In genomic region chr5:75565991-75566709, GRCh38 we compare ENCODE assay signal across 8 cellular contexts. TPM values are rescaled to one million over a fixed set of nuclear protein-coding genes. Genes with fewer than 3 reads are reported as not detected.
A peak's percentile ranks its signal among the peaks of the same experiment; 100 is the strongest.
DNase-seq lines count a peak whose midpoint lies in the region; ATAC-seq, FAIRE-seq and TF ChIP-seq lines count a peak whose summit lies in the region.
"Not testable (repeated sequence)": the region's sequence is repeated elsewhere in the genome, so short reads cannot be mapped to it uniquely, and the experiment has no call there.

No MANE protein-coding gene starts in this region.

- intact Hi-C loops in activated CD4-positive, alpha-beta T cell treated with anti-CD3 and anti-CD28 coated beads for 36 hours (cut with DNase I, micrococcal nuclease), result loop anchor here (2.0 to 10.0 kb wide), 7 partner anchors 103 to 989 kb away; partner anchors contain the start of genes HMGCR (in 2 of the 2), ANKRD31 (in 1 of the 2) and GCNT4 (in 1 of the 2)
- intact Hi-C loops in natural killer cell (cut with micrococcal nuclease), result not testable (repeated sequence)

- TF ChIP-seq CTCF in AG09309 (IDR thresholded peaks at IDR 0.05; ENCODE audit: control insufficient read depth, insufficient read depth, low read depth, low read length, missing control alignments); fibroblast of the aortic adventitia (IDR thresholded peaks at IDR 0.05; ENCODE audit: insufficient read depth, low read length); natural killer cell (IDR thresholded peaks at IDR 0.05): not testable (repeated sequence)

- H3K36me3 Mint-ChIP-seq in activated CD4-positive, alpha-beta T cell treated with anti-CD3 and anti-CD28 coated beads for 36 hours (ENCODE audit: low read depth), result peaks cover 62% of the 10 kb centered on the region
- peaks cover 17% of the 10 kb centered on the region for H3K36me3 Mint-ChIP-seq in natural killer cell

- H3K27me3 Mint-ChIP-seq in activated CD4-positive, alpha-beta T cell treated with anti-CD3 and anti-CD28 coated beads for 36 hours; natural killer cell (ENCODE audit: low read depth in 2 of 2): not testable (repeated sequence)

- TF ChIP-seq POLR2A in H54 (IDR thresholded peaks at IDR 0.05; ENCODE audit: low read depth, low read length), result not testable (repeated sequence)

- POLR2A ChIA-PET in activated CD4-positive, alpha-beta T cell treated with anti-CD3 and anti-CD28 coated beads for 36 hours (lab: Charles Lee), result interaction anchor here (0.9 to 2.3 kb wide), 3 partner anchors 9 to 103 kb away, joined by 4 to 12 read pairs (median 7); partner anchors contain the start of genes CERT1 and POLK

- H3K27ac Mint-ChIP-seq in activated CD4-positive, alpha-beta T cell treated with anti-CD3 and anti-CD28 coated beads for 36 hours, result peak overlapping the region; percentile 96
- peak overlapping the region; percentile 3 to 83 for H3K27ac Mint-ChIP-seq in natural killer cell

- H3K4me3 ChIP-seq in AG09309 (ENCODE audit: control insufficient read depth, low read depth, low read length), result not testable (repeated sequence)
- peak overlapping the region; percentile 31 for H3K4me3 ChIP-seq in fibroblast of the aortic adventitia (ENCODE audit: low read depth, low read length)

- H3K4me3 Mint-ChIP-seq in activated CD4-positive, alpha-beta T cell treated with anti-CD3 and anti-CD28 coated beads for 36 hours, result peak overlapping the region; percentile 56
- H3K4me3 Mint-ChIP-seq in natural killer cell, result not testable (repeated sequence)

- ATAC-seq in activated CD4-positive, alpha-beta T cell treated with anti-CD3 and anti-CD28 coated beads for 36 hours; natural killer cell: not testable (repeated sequence)

- peaks cover 25% of the 10 kb centered on the region for H3K9me3 Mint-ChIP-seq in activated CD4-positive, alpha-beta T cell treated with anti-CD3 and anti-CD28 coated beads for 36 hours (ENCODE audit: low read depth)
- H3K9me3 Mint-ChIP-seq in natural killer cell, result not testable (repeated sequence)

- FAIRE-seq in H54 (lab: Jason Lieb, UNC), result peak; percentile 97

- peaks cover 62% of the 10 kb centered on the region for H3K4me1 Mint-ChIP-seq in activated CD4-positive, alpha-beta T cell treated with anti-CD3 and anti-CD28 coated beads for 36 hours
- H3K4me1 Mint-ChIP-seq in natural killer cell, result peaks cover 36 to 40% of the 10 kb centered on the region in 2 donors

- CTCF ChIA-PET in activated CD4-positive, alpha-beta T cell treated with anti-CD3 and anti-CD28 coated beads for 36 hours (lab: Charles Lee), result interaction anchor here (0.7 kb wide), 1 partner anchor 44 kb away, joined by 4 read pairs; no protein-coding TSS in a partner anchor

- peak; percentile 53 for DNase-seq in AG09309 (ENCODE audit: low read depth)
- DNase-seq in H54 (ENCODE audit: insufficient read length, low spot score); natural killer cell: not testable (repeated sequence)
- DNase-seq in M059J (ENCODE audit: low read depth), result peak; percentile 92
- peak; percentile 26 for DNase-seq in activated CD4-positive, alpha-beta T cell treated with anti-CD3 and anti-CD28 coated beads for 36 hours
- DNase-seq in astrocyte of the hippocampus (ENCODE audit: low read depth, low spot score), result peak; percentile 81
- DNase-seq in fibroblast of the aortic adventitia (ENCODE audit: low read depth), result peak; percentile 91
- DNase-seq in stimulated activated CD8-positive, alpha-beta memory T cell treated with anti-CD3 and anti-CD28 coated beads, Interleukin-4, amount 100 ng/mL, for 48 hours, result peak; percentile 40

RNA-seq across cellular contexts. Expression of gene ANKDD1B, which starts 45.1 kb away (rescaled TPM):
- total RNA-seq in M059J (2014; rRNA removed; shearing (Covaris generic)), result 0.05 TPM in 1 of 2 replicates, not detected in the other
- under 1 TPM in 1 of 2 experiments, not detected in 1; 0.21 TPM for total RNA-seq in activated CD4-positive, alpha-beta T cell treated with anti-CD3 and anti-CD28 coated beads for 36 hours
- total RNA-seq in fibroblast of the aortic adventitia (ENCODE audit: low replicate concordance), result 0.45 and 3.8 TPM in 2 replicates
- total RNA-seq in natural killer cell, result under 1 TPM; 0.52 to 0.66 (median 0.55) TPM

RNA-seq across cellular contexts. Expression of gene POLK, which starts 54.5 kb away (rescaled TPM):
- total RNA-seq in M059J (2014; rRNA removed; shearing (Covaris generic)), result 24.2 and 28.9 TPM in 2 replicates
- 10 to 100 TPM; 35.5 to 49.1 TPM for total RNA-seq in activated CD4-positive, alpha-beta T cell treated with anti-CD3 and anti-CD28 coated beads for 36 hours
- total RNA-seq in fibroblast of the aortic adventitia (ENCODE audit: low replicate concordance), result 27.9 and 54.2 TPM in 2 replicates
- total RNA-seq in natural killer cell, result 10 to 100 TPM; 16.8 to 21.5 (median 21.4) TPM

RNA-seq across cellular contexts. Expression of gene CERT1, which starts 54.7 kb away (rescaled TPM):
- 10.9 and 13.3 TPM in 2 replicates for total RNA-seq in M059J (2014; rRNA removed; shearing (Covaris generic))
- 10 to 100 TPM; 21.6 to 24.5 TPM for total RNA-seq in activated CD4-positive, alpha-beta T cell treated with anti-CD3 and anti-CD28 coated beads for 36 hours
- total RNA-seq in fibroblast of the aortic adventitia (ENCODE audit: low replicate concordance) (37.8 and 104 TPM in 2 replicates), natural killer cell (10 to 100 TPM; 50.1 to 51.4 (median 50.2) TPM)
